In genomic region chr18:7566587-7567486, GRCh38 we compare ENCODE assay signal across 1 cellular context.
TF ChIP-seq lines count a peak whose summit lies in the region.

Gene PTPRM, plus strand, starts transcription at chr18:7567316. Its CDS starts 503 bp downstream, at chr18:7567819.

TF ChIP-seq in HCT116, 20 proteins besides CTCF, POLR2A, EP300 and RAD21 (continued from another document):
- TF ChIP-seq ATF3 (IDR thresholded peaks at IDR 0.05) = no peak
